Comparison of ENCODE assay signal across 11 cellular contexts in genomic region chr4:4233610-4234009, GRCh38. TPM values are rescaled to one million over a fixed set of nuclear protein-coding genes. Genes with fewer than 3 reads are reported as not detected.
"Had no signal": no experiment of that assay in that cellular context is flagged by ENCODE, and none has a peak within 500 bp of the region (broad histone marks: within the 10 kb centered on the region; RNA-seq: fewer than 3 reads in every experiment).

No MANE protein-coding gene starts in this region.

- ATAC-seq: GM23338, HCT116 had no signal

- H3K27ac ChIP-seq: GM23248 had no signal

- H3K4me1 ChIP-seq: HAP-1 had no signal

- H3K9me3 ChIP-seq: HAP-1 had no signal

- H3K4me3 ChIP-seq: GM23248, GM23338, HAP-1 had no signal

- H2AFZ ChIP-seq: GM23248, GM23338 had no signal

- H3K4me2 ChIP-seq: GM23338 had no signal

- DNase-seq: GM23248, GOT3, H7, H9, HCEC 1CT, HFFc6 had no signal

RNA-seq across cellular contexts. Expression of gene OTOP1, which starts 6.9 kb away (rescaled TPM):
- total RNA-seq: GM23248, GM23338, H1, H4, H7, H9, HFFc6 had no signal
